Comparison of ENCODE assay signal across 1 cellular context in the genomic region with DNA sequence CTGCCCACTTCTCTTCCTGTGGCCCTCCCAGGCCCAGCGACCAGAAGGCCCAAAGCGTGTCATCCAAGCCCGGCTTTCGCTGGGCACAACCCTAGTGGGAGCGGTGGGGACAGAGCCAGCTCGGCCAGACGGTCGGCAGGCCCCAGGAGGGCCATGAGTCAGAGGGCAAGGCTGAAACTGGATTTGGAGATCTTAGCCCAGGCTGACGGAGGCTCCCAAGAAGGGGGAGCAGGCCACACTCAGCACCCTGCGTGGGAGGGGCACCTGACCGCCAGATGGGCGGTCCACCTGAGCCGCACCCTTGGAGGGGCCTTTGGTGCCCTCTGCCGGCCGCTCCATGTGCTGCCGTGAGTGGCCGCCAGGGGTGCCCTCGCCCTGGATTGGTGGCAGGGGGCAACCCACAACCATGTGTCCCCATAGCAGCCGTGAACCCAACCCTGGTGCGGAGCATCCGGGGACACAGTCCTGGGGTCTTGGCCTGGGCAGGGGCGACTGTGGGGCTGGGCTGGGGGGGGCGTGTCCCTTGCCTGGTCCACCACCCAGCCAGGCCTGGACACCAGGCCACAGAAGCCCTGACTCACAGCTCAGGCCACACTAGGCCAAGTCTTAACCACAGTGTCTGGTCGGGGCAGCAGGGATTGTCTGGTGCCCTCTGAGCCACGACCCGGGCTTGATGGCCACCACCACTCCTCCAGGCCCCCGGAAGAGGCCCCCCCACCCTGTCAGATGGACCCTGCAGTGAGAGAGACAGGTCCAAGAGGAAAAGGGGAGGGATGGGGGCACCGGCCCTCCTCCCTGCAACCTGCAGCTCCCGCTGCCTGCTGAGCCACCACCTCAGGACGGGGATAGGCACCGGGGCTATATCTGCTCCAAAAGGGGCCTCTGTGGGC.
TF ChIP-seq lines count a peak whose summit lies in the region.

No MANE protein-coding gene starts in this region.

TF ChIP-seq in HepG2, 621 proteins besides CTCF, POLR2A, EP300 and RAD21 (continued from another document and continues in another):
- TF ChIP-seq, protein P1, sequence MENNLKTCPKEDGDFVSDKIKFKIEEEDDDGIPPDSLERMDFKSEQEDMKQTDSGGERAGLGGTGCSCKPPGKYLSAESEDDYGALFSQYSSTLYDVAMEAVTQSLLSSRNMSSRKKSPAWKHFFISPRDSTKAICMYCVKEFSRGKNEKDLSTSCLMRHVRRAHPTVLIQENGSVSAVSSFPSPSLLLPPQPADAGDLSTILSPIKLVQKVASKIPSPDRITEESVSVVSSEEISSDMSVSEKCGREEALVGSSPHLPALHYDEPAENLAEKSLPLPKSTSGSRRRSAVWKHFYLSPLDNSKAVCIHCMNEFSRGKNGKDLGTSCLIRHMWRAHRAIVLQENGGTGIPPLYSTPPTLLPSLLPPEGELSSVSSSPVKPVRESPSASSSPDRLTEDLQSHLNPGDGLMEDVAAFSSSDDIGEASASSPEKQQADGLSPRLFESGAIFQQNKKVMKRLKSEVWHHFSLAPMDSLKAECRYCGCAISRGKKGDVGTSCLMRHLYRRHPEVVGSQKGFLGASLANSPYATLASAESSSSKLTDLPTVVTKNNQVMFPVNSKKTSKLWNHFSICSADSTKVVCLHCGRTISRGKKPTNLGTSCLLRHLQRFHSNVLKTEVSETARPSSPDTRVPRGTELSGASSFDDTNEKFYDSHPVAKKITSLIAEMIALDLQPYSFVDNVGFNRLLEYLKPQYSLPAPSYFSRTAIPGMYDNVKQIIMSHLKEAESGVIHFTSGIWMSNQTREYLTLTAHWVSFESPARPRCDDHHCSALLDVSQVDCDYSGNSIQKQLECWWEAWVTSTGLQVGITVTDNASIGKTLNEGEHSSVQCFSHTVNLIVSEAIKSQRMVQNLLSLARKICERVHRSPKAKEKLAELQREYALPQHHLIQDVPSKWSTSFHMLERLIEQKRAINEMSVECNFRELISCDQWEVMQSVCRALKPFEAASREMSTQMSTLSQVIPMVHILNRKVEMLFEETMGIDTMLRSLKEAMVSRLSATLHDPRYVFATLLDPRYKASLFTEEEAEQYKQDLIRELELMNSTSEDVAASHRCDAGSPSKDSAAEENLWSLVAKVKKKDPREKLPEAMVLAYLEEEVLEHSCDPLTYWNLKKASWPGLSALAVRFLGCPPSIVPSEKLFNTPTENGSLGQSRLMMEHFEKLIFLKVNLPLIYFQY (CRISPR knock-in tag; IDR thresholded peaks at IDR 0.05; ENCODE audit: borderline replicate concordance), result no peak
- TF ChIP-seq ZKSCAN5 (CRISPR knock-in tag; IDR thresholded peaks at IDR 0.05) (no peak; the same call in 1 of the 2 replicates), ZNF678 (CRISPR knock-in tag; IDR thresholded peaks at IDR 0.05) (no peak), CBX2 (IDR thresholded peaks at IDR 0.05; ENCODE audit: low read depth, low read length) (no peak), CBX2 (CRISPR knock-in tag; IDR thresholded peaks at IDR 0.05; ENCODE audit: low read depth) (no peak), SYNCRIP (IDR thresholded peaks at IDR 0.05; ENCODE audit: insufficient read depth, low read depth, low read length) (no peak), GABPA (IDR thresholded peaks at IDR 0.05; ENCODE audit: low read depth, low read length) (no peak), GABPA (CRISPR knock-in tag; IDR thresholded peaks at IDR 0.05; ENCODE audit: low read depth) (peak; percentile 51), ARID2 (CRISPR knock-in tag; IDR thresholded peaks at IDR 0.05; ENCODE audit: borderline replicate concordance) (no peak; the same call in 1 of the 2 replicates), SIX1 (CRISPR knock-in tag; IDR thresholded peaks at IDR 0.05; ENCODE audit: borderline replicate concordance) (0 out of 2 replicates have a peak, but pooled peaks have one; percentile 9), SRY (CRISPR knock-in tag; IDR thresholded peaks at IDR 0.05) (no peak), HOXA3 (CRISPR knock-in tag; IDR thresholded peaks at IDR 0.05) (peak; percentile 68), KLF9 (CRISPR knock-in tag; IDR thresholded peaks at IDR 0.05; ENCODE audit: low read depth) (no peak), ZNF574 (CRISPR knock-in tag; IDR thresholded peaks at IDR 0.05) (peak; percentile 57; the same call in 1 of the 2 replicates), ZNF639 (CRISPR knock-in tag; conservative IDR thresholded peaks at IDR 0.05) (no peak), ZNF841 (CRISPR knock-in tag; IDR thresholded peaks at IDR 0.05; ENCODE audit: borderline replicate concordance) (no peak), KLF15 (CRISPR knock-in tag; IDR thresholded peaks at IDR 0.05; ENCODE audit: borderline replicate concordance) (no peak; the same call in 1 of the 2 replicates), MATR3 (CRISPR knock-in tag; IDR thresholded peaks at IDR 0.05) (no peak), ATM (IDR thresholded peaks at IDR 0.05; ENCODE audit: borderline replicate concordance) (no peak), ZNF75D (CRISPR knock-in tag; IDR thresholded peaks at IDR 0.05; ENCODE audit: borderline replicate concordance) (no peak), ZNF530 (CRISPR knock-in tag; IDR thresholded peaks at IDR 0.05; ENCODE audit: low read depth) (no peak), POGZ (CRISPR knock-in tag; IDR thresholded peaks at IDR 0.05) (0 out of 2 replicates have a peak, but pooled peaks have one; percentile 59), NFYB (CRISPR knock-in tag; IDR thresholded peaks at IDR 0.05) (0 out of 2 replicates have a peak, but pooled peaks have one; percentile 30), ZNF513 (CRISPR knock-in tag; conservative IDR thresholded peaks at IDR 0.05) (no peak), PRDM4 (CRISPR knock-in tag; IDR thresholded peaks at IDR 0.05; ENCODE audit: borderline replicate concordance) (no peak), ZNF446 (CRISPR knock-in tag; IDR thresholded peaks at IDR 0.05) (no peak), RFXAP (CRISPR knock-in tag; IDR thresholded peaks at IDR 0.05; ENCODE audit: borderline replicate concordance) (no peak), ZNF17 (CRISPR knock-in tag; IDR thresholded peaks at IDR 0.05) (no peak), TBP (CRISPR knock-in tag; IDR thresholded peaks at IDR 0.05) (no peak)
- TF ChIP-seq, protein P2, sequence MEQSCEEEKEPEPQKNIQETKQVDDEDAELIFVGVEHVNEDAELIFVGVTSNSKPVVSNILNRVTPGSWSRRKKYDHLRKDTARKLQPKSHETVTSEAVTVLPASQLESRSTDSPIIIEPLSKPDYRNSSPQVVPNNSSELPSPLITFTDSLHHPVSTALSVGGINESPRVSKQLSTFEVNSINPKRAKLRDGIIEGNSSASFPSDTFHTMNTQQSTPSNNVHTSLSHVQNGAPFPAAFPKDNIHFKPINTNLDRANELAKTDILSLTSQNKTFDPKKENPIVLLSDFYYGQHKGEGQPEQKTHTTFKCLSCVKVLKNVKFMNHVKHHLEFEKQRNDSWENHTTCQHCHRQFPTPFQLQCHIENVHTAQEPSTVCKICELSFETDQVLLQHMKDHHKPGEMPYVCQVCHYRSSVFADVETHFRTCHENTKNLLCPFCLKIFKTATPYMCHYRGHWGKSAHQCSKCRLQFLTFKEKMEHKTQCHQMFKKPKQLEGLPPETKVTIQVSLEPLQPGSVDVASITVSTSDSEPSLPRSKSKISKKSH (CRISPR knock-in tag; IDR thresholded peaks at IDR 0.05; ENCODE audit: borderline replicate concordance), result peak; percentile 71; the same call in 1 of the 2 replicates
- TF ChIP-seq, protein P3, sequence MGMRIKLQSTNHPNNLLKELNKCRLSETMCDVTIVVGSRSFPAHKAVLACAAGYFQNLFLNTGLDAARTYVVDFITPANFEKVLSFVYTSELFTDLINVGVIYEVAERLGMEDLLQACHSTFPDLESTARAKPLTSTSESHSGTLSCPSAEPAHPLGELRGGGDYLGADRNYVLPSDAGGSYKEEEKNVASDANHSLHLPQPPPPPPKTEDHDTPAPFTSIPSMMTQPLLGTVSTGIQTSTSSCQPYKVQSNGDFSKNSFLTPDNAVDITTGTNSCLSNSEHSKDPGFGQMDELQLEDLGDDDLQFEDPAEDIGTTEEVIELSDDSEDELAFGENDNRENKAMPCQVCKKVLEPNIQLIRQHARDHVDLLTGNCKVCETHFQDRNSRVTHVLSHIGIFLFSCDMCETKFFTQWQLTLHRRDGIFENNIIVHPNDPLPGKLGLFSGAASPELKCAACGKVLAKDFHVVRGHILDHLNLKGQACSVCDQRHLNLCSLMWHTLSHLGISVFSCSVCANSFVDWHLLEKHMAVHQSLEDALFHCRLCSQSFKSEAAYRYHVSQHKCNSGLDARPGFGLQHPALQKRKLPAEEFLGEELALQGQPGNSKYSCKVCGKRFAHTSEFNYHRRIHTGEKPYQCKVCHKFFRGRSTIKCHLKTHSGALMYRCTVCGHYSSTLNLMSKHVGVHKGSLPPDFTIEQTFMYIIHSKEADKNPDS (CRISPR knock-in tag; IDR thresholded peaks at IDR 0.05), result no peak
- TF ChIP-seq, protein P4, sequence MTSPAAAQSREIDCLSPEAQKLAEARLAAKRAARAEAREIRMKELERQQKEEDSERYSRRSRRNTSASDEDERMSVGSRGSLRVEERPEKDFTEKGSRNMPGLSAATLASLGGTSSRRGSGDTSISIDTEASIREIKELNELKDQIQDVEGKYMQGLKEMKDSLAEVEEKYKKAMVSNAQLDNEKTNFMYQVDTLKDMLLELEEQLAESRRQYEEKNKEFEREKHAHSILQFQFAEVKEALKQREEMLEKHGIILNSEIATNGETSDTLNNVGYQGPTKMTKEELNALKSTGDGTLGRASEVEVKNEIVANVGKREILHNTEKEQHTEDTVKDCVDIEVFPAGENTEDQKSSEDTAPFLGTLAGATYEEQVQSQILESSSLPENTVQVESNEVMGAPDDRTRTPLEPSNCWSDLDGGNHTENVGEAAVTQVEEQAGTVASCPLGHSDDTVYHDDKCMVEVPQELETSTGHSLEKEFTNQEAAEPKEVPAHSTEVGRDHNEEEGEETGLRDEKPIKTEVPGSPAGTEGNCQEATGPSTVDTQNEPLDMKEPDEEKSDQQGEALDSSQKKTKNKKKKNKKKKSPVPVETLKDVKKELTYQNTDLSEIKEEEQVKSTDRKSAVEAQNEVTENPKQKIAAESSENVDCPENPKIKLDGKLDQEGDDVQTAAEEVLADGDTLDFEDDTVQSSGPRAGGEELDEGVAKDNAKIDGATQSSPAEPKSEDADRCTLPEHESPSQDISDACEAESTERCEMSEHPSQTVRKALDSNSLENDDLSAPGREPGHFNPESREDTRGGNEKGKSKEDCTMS (CRISPR knock-in tag; conservative IDR thresholded peaks at IDR 0.05), result no peak
